31 cellular contexts compared by ENCODE assay signal in the genomic region with DNA sequence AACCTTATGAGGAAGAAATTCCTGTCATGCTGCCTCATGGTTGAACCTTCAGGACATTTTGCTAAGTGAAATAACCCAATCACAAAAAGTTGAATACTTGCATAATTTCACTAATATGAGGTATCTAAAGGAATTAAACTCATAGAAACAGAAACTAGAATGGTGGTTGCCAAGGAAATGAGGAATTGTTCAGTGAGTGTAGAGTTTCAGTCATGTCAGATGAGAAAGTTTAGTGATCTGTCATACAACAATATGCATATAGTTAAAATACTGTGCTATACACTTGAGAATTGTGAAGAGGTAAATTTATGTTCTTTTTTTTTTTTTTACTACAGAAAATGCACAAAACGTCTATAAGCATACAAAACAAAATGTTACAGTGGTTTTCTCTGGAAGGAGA.
A peak's percentile ranks its signal among the peaks of the same experiment; 100 is the strongest.
DNase-seq lines count a peak whose midpoint lies in the region; ATAC-seq and TF ChIP-seq lines count a peak whose summit lies in the region.
"Had no signal": no experiment of that assay in that cellular context is flagged by ENCODE, and none has a peak within 500 bp of the region (broad histone marks: within the 10 kb centered on the region; RNA-seq: fewer than 3 reads in every experiment).

No MANE protein-coding gene starts in this region.

- no peak overlapping the region for H3K4me2 ChIP-seq in SK-N-SH
- H3K4me2 ChIP-seq: BLaER1 treated with 17β-estradiol and CSF1 and Interleukin-3, amounts not matched to agents 10 nM and 100 nM; hepatocyte had no signal

- no peak for TF ChIP-seq EP300 in SK-N-SH (IDR thresholded peaks at IDR 0.05; ENCODE audit: borderline replicate concordance in 1 of 2, low read depth in 1 of 2, low read length in 1 of 2)

- 90% methylated on average over 1 of the region's 1 CpG for WGBS in SK-N-SH (ENCODE audit: low lambda C conversion rate)

- H3F3A ChIP-seq in SK-N-SH (replicated peaks; ENCODE audit: insufficient read depth) = no peaks in the 10 kb centered on the region

- no peaks in the 10 kb centered on the region for H3K27me3 ChIP-seq in SK-N-SH (ENCODE audit: insufficient read depth)
- H3K27me3 ChIP-seq: BLaER1 treated with 17β-estradiol and CSF1 and Interleukin-3, amounts not matched to agents 10 nM and 100 nM; brain microvascular endothelial cell; gastroesophageal sphincter; hepatocyte; upper lobe of left lung had no signal

- no peak overlapping the region for H3K9ac ChIP-seq in SK-N-SH
- H3K9ac ChIP-seq: BLaER1 treated with 17β-estradiol and CSF1 and Interleukin-3, amounts not matched to agents 10 nM and 100 nM had no signal

- peaks cover 18% of the 10 kb centered on the region for H3K79me2 ChIP-seq in SK-N-SH (ENCODE audit: insufficient read depth)
- H3K79me2 ChIP-seq: hepatocyte had no signal

- H4K20me1 ChIP-seq in SK-N-SH (ENCODE audit: insufficient read depth) = no peaks in the 10 kb centered on the region

- peaks cover 2 to 22% of the 10 kb centered on the region in 2 experiments for H3K36me3 ChIP-seq in SK-N-SH (replicated peaks in 1 of 2; ENCODE audit: control insufficient read depth in 1 of 2, insufficient read depth in 2 of 2, low read length in 1 of 2)
- H3K36me3 ChIP-seq: brain microvascular endothelial cell, prostate gland, upper lobe of left lung had no signal

- intact Hi-C loops in left colon (cut with DNase I, micrococcal nuclease) = no loop called here

- no peaks in the 10 kb centered on the region; a peak in 1 of 4 replicates for H3K4me1 ChIP-seq in SK-N-SH (ENCODE audit: control insufficient read depth in 1 of 2, insufficient read depth in 2 of 2, low read depth in 1 of 2, low read length in 1 of 2)
- H3K4me1 ChIP-seq: prostate gland had no signal

- H3K9me2 ChIP-seq in SK-N-SH = no peaks in the 10 kb centered on the region

- CTCF ChIA-PET in SK-N-SH (lab: Yijun Ruan, JAX) = no interaction called here

- no peak overlapping the region for H3K27ac ChIP-seq in SK-N-SH (ENCODE audit: low read depth in 2 of 2, low read length in 1 of 2)
- H3K27ac ChIP-seq: 22Rv1; BLaER1 treated with 17β-estradiol and CSF1 and Interleukin-3, amounts not matched to agents 10 nM and 100 nM; brain microvascular endothelial cell; gastroesophageal sphincter; hepatocyte; prostate gland; upper lobe of left lung; VCaP had no signal

- TF ChIP-seq RAD21 in SK-N-SH (IDR thresholded peaks at IDR 0.05; ENCODE audit: low read length) = no peak

- DNase-seq in SK-N-SH (no peak), MV-4-11 (lab: John Stamatoyannopoulos, UW) (peak; percentile 46), fibroblast of peridontal ligament (ENCODE audit: extremely low read depth) (peak; percentile 45), NCI-H510A treated with DMSO at 0.1 percent for 48 hours (lab: John Stamatoyannopoulos, UW) (no peak), left colon (no peak)
- DNase-seq: activated CD4-positive, alpha-beta T cell treated with anti-CD3 and anti-CD28 coated beads, Interleukin-2, amount 10 ng/mL, durations not matched to agents 7 days and 5 days; activated CD8-positive, alpha-beta memory T cell treated with anti-CD3 and anti-CD28 coated beads, Interleukin-2, amount 10 ng/mL, durations not matched to agents 7 days and 5 days; activated naive CD4-positive, alpha-beta T cell treated with Interleukin-2 at 50 U/mL for 16 hours; activated T-cell treated with anti-CD3 and anti-CD28 coated beads, Interleukin-2, amount 50 U/mL, for 48 hours; brain microvascular endothelial cell; EL; KG1; NCI-H1417 treated with DMSO at 0.1 percent for 48 hours; NCI-H2081; NCI-H2227 treated with DMSO at 0.1 percent for 48 hours; NCI-H69; occipital lobe; stimulated activated CD8-positive, alpha-beta memory T cell treated with anti-CD3 and anti-CD28 coated beads, Interleukin-4, amount 100 ng/mL, for 48 hours; T-helper 9 cell; upper lobe of left lung had no signal

- peaks cover 11% of the 10 kb centered on the region for H3K9me3 ChIP-seq in SK-N-SH
- H3K9me3 ChIP-seq: gastroesophageal sphincter, prostate gland had no signal

- no peak overlapping the region for H2AFZ ChIP-seq in SK-N-SH (ENCODE audit: low read depth)
- H2AFZ ChIP-seq: hepatocyte had no signal

- POLR2A ChIA-PET in SK-N-SH (lab: Yijun Ruan, JAX) = no interaction called here

- no peak overlapping the region for H3K4me3 ChIP-seq in SK-N-SH (ENCODE audit: low read depth in 2 of 2, low read length in 1 of 2)
- H3K4me3 ChIP-seq: BLaER1 treated with 17β-estradiol and CSF1 and Interleukin-3, amounts not matched to agents 10 nM and 100 nM; gastroesophageal sphincter; hepatocyte; prostate gland; upper lobe of left lung had no signal

- 0 out of 3 replicates have a peak, but pooled peaks have one; percentile 25 for ATAC-seq in SK-N-SH treated with all-trans-retinoic acid at 6 μM for 48 hours
- peak; percentile 63 for ATAC-seq in GM19395 (IDR thresholded peaks at IDR 0.05; ENCODE audit: unreplicated experiment)
- ATAC-seq in left colon = no peak
- ATAC-seq in GM18511 (IDR thresholded peaks at IDR 0.05; ENCODE audit: unreplicated experiment) = no peak
- ATAC-seq: activated CD8-positive, alpha-beta memory T cell treated with anti-CD3 and anti-CD28 coated beads, Interleukin-2, amount 10 ng/mL, durations not matched to agents 7 days and 5 days; gastroesophageal sphincter; natural killer cell treated with Interleukin-12 subunit alpha and Interleukin-12 subunit beta and Interleukin-15 and Interleukin-18, amount 100 ng/mL, for 72 hours; sciatic nerve had no signal

- no peak for TF ChIP-seq CTCF in SK-N-SH (IDR thresholded peaks at IDR 0.05)

TF ChIP-seq in SK-N-SH treated with all-trans-retinoic acid at 6 μM for 48 hours, 23 proteins besides CTCF, POLR2A, EP300 and RAD21 (continues in another document):
- no peak for TF ChIP-seq TOX (CRISPR knock-in tag; IDR thresholded peaks at IDR 0.05; ENCODE audit: borderline replicate concordance)
- TF ChIP-seq ISL1 (CRISPR knock-in tag; IDR thresholded peaks at IDR 0.05) = no peak
- TF ChIP-seq, protein P1, sequence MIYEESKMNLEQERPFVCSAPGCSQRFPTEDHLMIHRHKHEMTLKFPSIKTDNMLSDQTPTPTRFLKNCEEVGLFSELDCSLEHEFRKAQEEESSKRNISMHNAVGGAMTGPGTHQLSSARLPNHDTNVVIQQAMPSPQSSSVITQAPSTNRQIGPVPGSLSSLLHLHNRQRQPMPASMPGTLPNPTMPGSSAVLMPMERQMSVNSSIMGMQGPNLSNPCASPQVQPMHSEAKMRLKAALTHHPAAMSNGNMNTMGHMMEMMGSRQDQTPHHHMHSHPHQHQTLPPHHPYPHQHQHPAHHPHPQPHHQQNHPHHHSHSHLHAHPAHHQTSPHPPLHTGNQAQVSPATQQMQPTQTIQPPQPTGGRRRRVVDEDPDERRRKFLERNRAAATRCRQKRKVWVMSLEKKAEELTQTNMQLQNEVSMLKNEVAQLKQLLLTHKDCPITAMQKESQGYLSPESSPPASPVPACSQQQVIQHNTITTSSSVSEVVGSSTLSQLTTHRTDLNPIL (CRISPR knock-in tag; IDR thresholded peaks at IDR 0.05; ENCODE audit: low read depth) = no peak
- TF ChIP-seq ZFP3 (CRISPR knock-in tag; IDR thresholded peaks at IDR 0.05) = no peak
- TF ChIP-seq ZNF70 (CRISPR knock-in tag; IDR thresholded peaks at IDR 0.05) = no peak
- no peak for TF ChIP-seq ESRRG (CRISPR knock-in tag; IDR thresholded peaks at IDR 0.05)
- TF ChIP-seq CSDC2 (CRISPR knock-in tag; IDR thresholded peaks at IDR 0.05) = no peak
- TF ChIP-seq ZNF565 (CRISPR knock-in tag; conservative IDR thresholded peaks at IDR 0.05; ENCODE audit: low read depth) = no peak

TF ChIP-seq in SK-N-SH, 30 proteins besides CTCF, POLR2A, EP300 and RAD21:
- TF ChIP-seq JUND (IDR thresholded peaks at IDR 0.05) (no peak), RFX5 (IDR thresholded peaks at IDR 0.05; ENCODE audit: low read length) (no peak), RCOR1 (IDR thresholded peaks at IDR 0.05; ENCODE audit: low read length) (no peak)

Comparison
In these comparisons a context has a peak if more than half of its experiments do, and no peak if none do; other contexts are left out.
1. ATAC-seq: peak in SK-N-SH treated with all-trans-retinoic acid at 6 μM for 48 hours (single experiment) and GM19395 (single experiment); none in left colon (single experiment) and GM18511 (single experiment).
2. DNase-seq: peak in MV-4-11 (single experiment) and fibroblast of peridontal ligament (single experiment); none in SK-N-SH (single experiment), NCI-H510A treated with DMSO at 0.1 percent for 48 hours (single experiment) and left colon (0 of 2).